ENCODE assay signal across 8 cellular contexts in genomic region chr7:55534262-55534915, GRCh38.
DNase-seq lines count a peak whose midpoint lies in the region; ATAC-seq lines count a peak whose summit lies in the region.

No MANE protein-coding gene starts in this region.

- ATAC-seq in GM18508 (IDR thresholded peaks at IDR 0.05; ENCODE audit: insufficient read depth, unreplicated experiment): peak; percentile 59
- peak; percentile 66 for ATAC-seq in HG02759 (IDR thresholded peaks at IDR 0.05; ENCODE audit: unreplicated experiment)

- DNase-seq in NOMO-1 treated with DMSO at 0.1 percent for 48 hours (lab: John Stamatoyannopoulos, UW; ENCODE audit: unreplicated experiment): peak; percentile 97
- peak; percentile 72 for DNase-seq in activated T-cell treated with anti-CD3 and anti-CD28 coated beads for 24 hours (ENCODE audit: low read depth)
- DNase-seq in germinal center (ENCODE audit: low spot score): peak; percentile 83
- DNase-seq in stimulated activated CD4-positive, alpha-beta T cell treated with anti-CD3 and anti-CD28 coated beads, Interleukin-1b, Interleukin-23, amount 100 ng/mL, for 48 hours: peak; percentile 85
- DNase-seq in NCI-H524 (lab: John Stamatoyannopoulos, UW): no peak
- DNase-seq in GDM1 (lab: John Stamatoyannopoulos, UW): no peak

Comparison
In these comparisons a context has a peak if more than half of its experiments do, and no peak if none do; other contexts are left out.
1. DNase-seq: peak in NOMO-1 treated with DMSO at 0.1 percent for 48 hours (single experiment), activated T-cell treated with anti-CD3 and anti-CD28 coated beads for 24 hours (single experiment), germinal center (single experiment) and stimulated activated CD4-positive, alpha-beta T cell treated with anti-CD3 and anti-CD28 coated beads, Interleukin-1b, Interleukin-23, amount 100 ng/mL, for 48 hours (single experiment); none in NCI-H524 (0 of 2) and GDM1 (single experiment).